Comparison of ENCODE assay signal across 19 cellular contexts in genomic region chr5:149745-150450, GRCh38. TPM values are rescaled to one million over a fixed set of nuclear protein-coding genes. Genes with fewer than 3 reads are reported as not detected.
A peak's percentile ranks its signal among the peaks of the same experiment; 100 is the strongest.
DNase-seq lines count a peak whose midpoint lies in the region; TF ChIP-seq lines count a peak whose summit lies in the region.
"Had no signal": no experiment of that assay in that cellular context is flagged by ENCODE, and none has a peak within 500 bp of the region (broad histone marks: within the 10 kb centered on the region; RNA-seq: fewer than 3 reads in every experiment).

No MANE protein-coding gene starts in this region.

- TF ChIP-seq POLR2A in prostate gland (IDR thresholded peaks at IDR 0.05) (no peak), lower leg skin (IDR thresholded peaks at IDR 0.05) (no peak)

- intact Hi-C loops in prostate gland (cut with DNase I) = no loop called here
- intact Hi-C loops in lower leg skin (cut with DNase I; ENCODE audit: low total_unique reads) = no loop called here

- TF ChIP-seq CTCF in HFF-Myc (IDR thresholded peaks at IDR 0.05; ENCODE audit: low read depth, low read length, missing control alignments) (no peak), brain microvascular endothelial cell (IDR thresholded peaks at IDR 0.05; ENCODE audit: low read depth, low read length, missing control alignments) (no peak), prostate gland (IDR thresholded peaks at IDR 0.05) (no peak), lower leg skin (IDR thresholded peaks at IDR 0.05) (no peak)

- no peaks in the 10 kb centered on the region for H3K36me3 ChIP-seq in brain microvascular endothelial cell (replicated peaks)
- H3K36me3 ChIP-seq in prostate gland = no peaks in the 10 kb centered on the region
- H3K36me3 ChIP-seq: gastrocnemius medialis, Peyer's patch, vagina had no signal

- no peaks in the 10 kb centered on the region for H3K27me3 ChIP-seq in brain microvascular endothelial cell (replicated peaks)
- no peaks in the 10 kb centered on the region for H3K27me3 ChIP-seq in prostate gland (replicated peaks; ENCODE audit: insufficient read depth)
- H3K27me3 ChIP-seq: neural progenitor cell, Peyer's patch, vagina had no signal

- no peak overlapping the region for H3K4me3 ChIP-seq in HFF-Myc (replicated peaks; ENCODE audit: low read depth, low read length)
- H3K4me3 ChIP-seq in brain microvascular endothelial cell (ENCODE audit: low read depth, low read length) = no peak overlapping the region
- H3K4me3 ChIP-seq in prostate gland = no peak overlapping the region
- H3K4me3 ChIP-seq in lower leg skin (ENCODE audit: low read depth, poor library complexity, severe bottlenecking) = no peak overlapping the region
- H3K4me3 ChIP-seq: dorsolateral prefrontal cortex, gastrocnemius medialis, neural progenitor cell, Peyer's patch, vagina had no signal

- DNase-seq in HFF-Myc (ENCODE audit: extremely low read depth, low read depth) (peak; percentile 50), NCI-H446 (lab: John Stamatoyannopoulos, UW) (peak; percentile 83 to 90), brain microvascular endothelial cell (no peak), prostate gland (ENCODE audit: low spot score) (peak; percentile 33), lower leg skin (ENCODE audit: low spot score in 2 of 2) (no peak), cerebellar cortex (ENCODE audit: low spot score) (no peak), occipital lobe (lab: John Stamatoyannopoulos, UW) (no peak)
- DNase-seq: activated naive CD8-positive, alpha-beta T cell treated with anti-CD3 and anti-CD28 coated beads, Interleukin-2, amount 10 ng/mL, durations not matched to agents 7 days and 5 days; activated T-cell treated with anti-CD3 and anti-CD28 coated beads for 4 hours; dorsolateral prefrontal cortex; gastrocnemius medialis; Kasumi-1; NCI-H2171; Peyer's patch; stimulated activated naive CD4-positive, alpha-beta T cell treated with Interleukin-2 at 50 U/mL for 16 hours; T-cell had no signal

- WGBS in prostate gland = 72% methylated on average over 6 of the region's 6 CpGs
- WGBS in lower leg skin, 2 donors = 70% methylated on average over 6 of the region's 6 CpGs

- no peaks in the 10 kb centered on the region for H3K4me1 ChIP-seq in prostate gland (replicated peaks)
- H3K4me1 ChIP-seq: gastrocnemius medialis, Peyer's patch, vagina had no signal

- H3K27ac ChIP-seq in brain microvascular endothelial cell (peak overlapping the region; percentile 29), prostate gland (peak overlapping the region; percentile 15 to 69)
- H3K27ac ChIP-seq: dorsolateral prefrontal cortex, gastrocnemius medialis, neural progenitor cell, Peyer's patch, vagina had no signal

- in situ Hi-C loops in brain microvascular endothelial cell (cut with HindIII; ENCODE audit: low pct_ligation_motif_present, low sequenced_read_pairs) = no loop called here

- no peaks in the 10 kb centered on the region for H3K9me3 ChIP-seq in prostate gland

RNA-seq across cellular contexts. Expression of gene LRRC14B, which starts 41.4 kb away (rescaled TPM):
- 1 to 10 TPM in 1 of 2 donors, not detected in 1; 1.0 TPM for total RNA-seq in prostate gland
- not detected for total RNA-seq in lower leg skin
- not detected for total RNA-seq in occipital lobe
- total RNA-seq: H1, Peyer's patch, T-cell, vagina had no signal

RNA-seq across cellular contexts. Expression of gene PLEKHG4B, which starts 57.9 kb away (rescaled TPM):
- total RNA-seq in prostate gland (10 to 100 TPM in 1 of 2 donors, 1 to 10 TPM in 1; 8.9 to 14.4 TPM), lower leg skin (1 to 10 TPM in 1 of 4 donors, under 1 TPM in 3; 0.17 to 2.1 (median 0.36) TPM), occipital lobe (6.2 TPM)
- total RNA-seq: gastrocnemius medialis had no signal

Comparison
In these comparisons a context has a peak if more than half of its experiments do, and no peak if none do; other contexts are left out.
1. DNase-seq: peak in HFF-Myc (single experiment), NCI-H446 (2 of 2) and prostate gland (single experiment); none in brain microvascular endothelial cell (single experiment), lower leg skin (0 of 2), cerebellar cortex (single experiment) and occipital lobe (single experiment).